Comparison of ENCODE assay signal across 17 cellular contexts in the genomic region with DNA sequence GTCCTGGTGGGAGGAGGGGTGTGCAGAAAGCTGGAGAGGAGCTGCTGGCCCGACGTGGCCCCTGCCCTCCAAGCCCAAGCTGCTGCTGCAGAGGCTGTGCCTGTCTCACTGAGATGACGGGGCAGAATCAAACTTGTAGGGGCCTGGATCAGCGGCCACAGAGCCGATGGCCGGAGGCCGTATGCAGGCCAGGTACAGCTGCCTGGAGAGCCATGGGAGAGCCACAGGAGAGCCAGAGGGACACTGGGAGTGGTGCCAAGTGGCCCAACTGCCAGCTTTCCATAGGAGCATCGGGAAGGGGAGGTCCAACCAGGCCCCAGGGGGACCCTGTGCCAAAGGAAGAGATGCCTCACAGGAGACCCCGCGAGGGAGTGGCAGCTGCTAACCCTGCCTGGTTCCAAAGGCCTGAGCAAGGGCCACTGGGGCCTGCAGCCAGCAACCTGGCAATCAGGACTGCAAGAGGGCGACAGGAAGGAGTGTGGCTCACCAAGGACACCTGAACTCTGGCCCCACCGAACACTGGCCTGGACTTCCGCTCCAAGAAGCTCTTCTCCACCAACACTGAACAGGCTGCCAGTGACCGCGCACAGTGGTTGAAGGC.
DNase-seq lines count a peak whose midpoint lies in the region; ATAC-seq and TF ChIP-seq lines count a peak whose summit lies in the region.
"Had no signal": no experiment of that assay in that cellular context is flagged by ENCODE, and none has a peak within 500 bp of the region (broad histone marks: within the 10 kb centered on the region; RNA-seq: fewer than 3 reads in every experiment).

No MANE protein-coding gene starts in this region.

- no peak overlapping the region for H3K4me2 ChIP-seq in SK-N-SH

- H3K4me3 ChIP-seq in SK-N-SH (ENCODE audit: low read depth in 2 of 2, low read length in 1 of 2), result no peak overlapping the region
- no peak overlapping the region for H3K4me3 ChIP-seq in thoracic aorta
- no peak overlapping the region for H3K4me3 ChIP-seq in SJCRH30
- H3K4me3 ChIP-seq: K562, mucosa of descending colon, skin epidermis had no signal

- H3K27ac ChIP-seq in SK-N-SH (ENCODE audit: low read depth in 2 of 2, low read length in 1 of 2) (peak overlapping the region in 1 of 2 experiments; percentile 90; a peak in 1 of 4 replicates), cingulate gyrus (ENCODE audit: low read depth, low read length) (peak overlapping the region; percentile 15), thoracic aorta (peak overlapping the region; percentile 73 to 83), SJCRH30 (no peak overlapping the region)

- H3K9ac ChIP-seq in SK-N-SH, result no peak overlapping the region

- peaks cover 7% of the 10 kb centered on the region for H3F3A ChIP-seq in SK-N-SH (replicated peaks; ENCODE audit: insufficient read depth)

- H3K79me2 ChIP-seq in SK-N-SH (ENCODE audit: insufficient read depth), result peaks cover 15% of the 10 kb centered on the region; the same call in 1 of the 2 replicates

- no peak for TF ChIP-seq RAD21 in SK-N-SH (IDR thresholded peaks at IDR 0.05; ENCODE audit: low read length)

- no peaks in the 10 kb centered on the region for H3K27me3 Mint-ChIP-seq in mesothelial cell of epicardium (ENCODE audit: low read depth)
- H3K27me3 Mint-ChIP-seq: central memory CD8-positive, alpha-beta T cell; type B pancreatic cell had no signal

- H3K4me3 Mint-ChIP-seq in mesothelial cell of epicardium, result no peak overlapping the region
- H3K4me3 Mint-ChIP-seq: central memory CD8-positive, alpha-beta T cell; type B pancreatic cell had no signal

- H3K9me3 ChIP-seq in SK-N-SH (no peaks in the 10 kb centered on the region), thoracic aorta (no peaks in the 10 kb centered on the region), SJCRH30 (replicated peaks) (no peaks in the 10 kb centered on the region)
- H3K9me3 ChIP-seq: mucosa of descending colon had no signal

- no peak overlapping the region for H2AFZ ChIP-seq in SK-N-SH (ENCODE audit: low read depth)

- H3K27me3 ChIP-seq in SK-N-SH (ENCODE audit: insufficient read depth) (no peaks in the 10 kb centered on the region), thoracic aorta (replicated peaks; ENCODE audit: insufficient read depth) (no peaks in the 10 kb centered on the region), SJCRH30 (no peaks in the 10 kb centered on the region)

- DNase-seq in SK-N-SH, result peak; percentile 61
- DNase-seq in mesothelial cell of epicardium (ENCODE audit: low spot score in 2 of 2, unreplicated experiment in 2 of 2), result peak in 1 of 2 experiments; percentile 26
- DNase-seq in thoracic aorta (ENCODE audit: low spot score), result no peak
- no peak for DNase-seq in NCI-H1694 (lab: John Stamatoyannopoulos, UW)
- DNase-seq in SJCRH30, result no peak
- no peak for DNase-seq in cortex of kidney (lab: John Stamatoyannopoulos, UW)
- DNase-seq: 8988T; activated CD4-positive, alpha-beta T cell treated with anti-CD3 and anti-CD28 coated beads, Interleukin-2, amount 50 U/mL, for 1 hour; COR-L47; mucosa of descending colon; NCI-H2081 treated with DMSO at 0.1 percent for 48 hours had no signal

- H3K36me3 ChIP-seq in SK-N-SH (replicated peaks in 1 of 2; ENCODE audit: control insufficient read depth in 1 of 2, insufficient read depth in 2 of 2, low read length in 1 of 2) (no peaks in the 10 kb centered on the region), thoracic aorta (no peaks in the 10 kb centered on the region), SJCRH30 (no peaks in the 10 kb centered on the region; the same call in 1 of the 2 replicates)

- peak overlapping the region; percentile 96 for H3K27ac Mint-ChIP-seq in mesothelial cell of epicardium
- H3K27ac Mint-ChIP-seq: type B pancreatic cell had no signal

- H3K4me1 ChIP-seq in SK-N-SH (ENCODE audit: control insufficient read depth in 1 of 2, insufficient read depth in 2 of 2, low read depth in 1 of 2, low read length in 1 of 2), result peaks cover 9 to 59% of the 10 kb centered on the region in 2 experiments; a peak in 3 of 4 replicates
- peaks cover 23 to 43% of the 10 kb centered on the region in 2 donors for H3K4me1 ChIP-seq in thoracic aorta (ENCODE audit: control insufficient read depth in 1 of 2, low read depth in 2 of 2)
- H3K4me1 ChIP-seq in SJCRH30, result peaks cover 28% of the 10 kb centered on the region

- no peak for ATAC-seq in SK-N-SH treated with all-trans-retinoic acid at 6 μM for 48 hours
- no peak for ATAC-seq in thoracic aorta (ENCODE audit: insufficient number of reproducible peaks, low FRiP score, low read depth)
- ATAC-seq: K562, mucosa of descending colon had no signal

- peaks cover 56% of the 10 kb centered on the region for H3K4me1 Mint-ChIP-seq in mesothelial cell of epicardium

- WGBS in SK-N-SH (ENCODE audit: low lambda C conversion rate), result 83% methylated on average over 5 of the region's 15 CpGs

- H4K20me1 ChIP-seq in SK-N-SH (ENCODE audit: insufficient read depth), result no peaks in the 10 kb centered on the region

- peaks cover 5% of the 10 kb centered on the region; the same call in 1 of the 2 replicates for H3K9me2 ChIP-seq in SK-N-SH

- POLR2A ChIA-PET in SK-N-SH (lab: Yijun Ruan, JAX), result interaction anchor here (0.9 kb wide), 1 partner anchor 20 kb away, joined by 3 read pairs; no protein-coding TSS in a partner anchor

- H3K9me3 Mint-ChIP-seq in mesothelial cell of epicardium, result peaks cover 3% of the 10 kb centered on the region
- H3K9me3 Mint-ChIP-seq: central memory CD8-positive, alpha-beta T cell; type B pancreatic cell had no signal

- CTCF ChIA-PET in SK-N-SH (lab: Yijun Ruan, JAX), result interaction anchor here (0.7 to 1.4 kb wide), 3 partner anchors 11 to 86 kb away, joined by 3 read pairs; no protein-coding TSS in a partner anchor

- H3K36me3 Mint-ChIP-seq in mesothelial cell of epicardium, result peaks cover 3% of the 10 kb centered on the region

- TF ChIP-seq CTCF in SK-N-SH (IDR thresholded peaks at IDR 0.05) (no peak), mesothelial cell of epicardium (IDR thresholded peaks at IDR 0.05; ENCODE audit: unreplicated experiment) (no peak), thoracic aorta (IDR thresholded peaks at IDR 0.05) (no peak)

- no peak for TF ChIP-seq EP300 in SK-N-SH (IDR thresholded peaks at IDR 0.05; ENCODE audit: borderline replicate concordance in 1 of 2, low read depth in 1 of 2, low read length in 1 of 2)

TF ChIP-seq in SK-N-SH, 30 proteins besides CTCF, POLR2A, EP300 and RAD21 (continues in another document):
- TF ChIP-seq SMC3 (IDR thresholded peaks at IDR 0.05; ENCODE audit: low read depth, low read length) (no peak), JUND (IDR thresholded peaks at IDR 0.05) (no peak), YY1 (IDR thresholded peaks at IDR 0.05; ENCODE audit: low read depth) (no peak), POLR2AphosphoS5 (IDR thresholded peaks at IDR 0.05; ENCODE audit: low read depth, low read length) (no peak), RFX5 (IDR thresholded peaks at IDR 0.05; ENCODE audit: low read length) (no peak), GATA2 (CRISPR knock-in tag; IDR thresholded peaks at IDR 0.05) (no peak), MXI1 (IDR thresholded peaks at IDR 0.05; ENCODE audit: low read depth, low read length) (no peak)
- TF ChIP-seq, protein P1, sequence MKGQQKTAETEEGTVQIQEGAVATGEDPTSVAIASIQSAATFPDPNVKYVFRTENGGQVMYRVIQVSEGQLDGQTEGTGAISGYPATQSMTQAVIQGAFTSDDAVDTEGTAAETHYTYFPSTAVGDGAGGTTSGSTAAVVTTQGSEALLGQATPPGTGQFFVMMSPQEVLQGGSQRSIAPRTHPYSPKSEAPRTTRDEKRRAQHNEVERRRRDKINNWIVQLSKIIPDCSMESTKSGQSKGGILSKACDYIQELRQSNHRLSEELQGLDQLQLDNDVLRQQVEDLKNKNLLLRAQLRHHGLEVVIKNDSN (IDR thresholded peaks at IDR 0.05; ENCODE audit: borderline replicate concordance, low read depth), result no peak
- TF ChIP-seq, protein P2, sequence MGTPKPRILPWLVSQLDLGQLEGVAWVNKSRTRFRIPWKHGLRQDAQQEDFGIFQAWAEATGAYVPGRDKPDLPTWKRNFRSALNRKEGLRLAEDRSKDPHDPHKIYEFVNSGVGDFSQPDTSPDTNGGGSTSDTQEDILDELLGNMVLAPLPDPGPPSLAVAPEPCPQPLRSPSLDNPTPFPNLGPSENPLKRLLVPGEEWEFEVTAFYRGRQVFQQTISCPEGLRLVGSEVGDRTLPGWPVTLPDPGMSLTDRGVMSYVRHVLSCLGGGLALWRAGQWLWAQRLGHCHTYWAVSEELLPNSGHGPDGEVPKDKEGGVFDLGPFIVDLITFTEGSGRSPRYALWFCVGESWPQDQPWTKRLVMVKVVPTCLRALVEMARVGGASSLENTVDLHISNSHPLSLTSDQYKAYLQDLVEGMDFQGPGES (IDR thresholded peaks at IDR 0.05; ENCODE audit: low read depth, low read length), result no peak

TF ChIP-seq in SK-N-SH treated with all-trans-retinoic acid at 6 μM for 48 hours, 23 proteins besides CTCF, POLR2A, EP300 and RAD21 (continues in another document):
- TF ChIP-seq ZNF8 (CRISPR knock-in tag; IDR thresholded peaks at IDR 0.05) (no peak), SNAI2 (CRISPR knock-in tag; IDR thresholded peaks at IDR 0.05) (no peak), OSR1 (CRISPR knock-in tag; IDR thresholded peaks at IDR 0.05) (no peak), RARB (CRISPR knock-in tag; IDR thresholded peaks at IDR 0.05) (no peak), ZC3H10 (CRISPR knock-in tag; IDR thresholded peaks at IDR 0.05) (no peak), ZFP3 (CRISPR knock-in tag; IDR thresholded peaks at IDR 0.05) (no peak)
- TF ChIP-seq, protein P3, sequence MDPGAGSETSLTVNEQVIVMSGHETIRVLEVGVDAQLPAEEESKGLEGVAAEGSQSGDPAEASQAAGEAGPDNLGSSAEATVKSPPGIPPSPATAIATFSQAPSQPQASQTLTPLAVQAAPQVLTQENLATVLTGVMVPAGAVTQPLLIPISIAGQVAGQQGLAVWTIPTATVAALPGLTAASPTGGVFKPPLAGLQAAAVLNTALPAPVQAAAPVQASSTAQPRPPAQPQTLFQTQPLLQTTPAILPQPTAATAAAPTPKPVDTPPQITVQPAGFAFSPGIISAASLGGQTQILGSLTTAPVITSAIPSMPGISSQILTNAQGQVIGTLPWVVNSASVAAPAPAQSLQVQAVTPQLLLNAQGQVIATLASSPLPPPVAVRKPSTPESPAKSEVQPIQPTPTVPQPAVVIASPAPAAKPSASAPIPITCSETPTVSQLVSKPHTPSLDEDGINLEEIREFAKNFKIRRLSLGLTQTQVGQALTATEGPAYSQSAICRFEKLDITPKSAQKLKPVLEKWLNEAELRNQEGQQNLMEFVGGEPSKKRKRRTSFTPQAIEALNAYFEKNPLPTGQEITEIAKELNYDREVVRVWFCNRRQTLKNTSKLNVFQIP (CRISPR knock-in tag; IDR thresholded peaks at IDR 0.05; ENCODE audit: borderline replicate concordance, low read depth), result no peak
